ENCODE assay signal across 1 cellular context in the genomic region with DNA sequence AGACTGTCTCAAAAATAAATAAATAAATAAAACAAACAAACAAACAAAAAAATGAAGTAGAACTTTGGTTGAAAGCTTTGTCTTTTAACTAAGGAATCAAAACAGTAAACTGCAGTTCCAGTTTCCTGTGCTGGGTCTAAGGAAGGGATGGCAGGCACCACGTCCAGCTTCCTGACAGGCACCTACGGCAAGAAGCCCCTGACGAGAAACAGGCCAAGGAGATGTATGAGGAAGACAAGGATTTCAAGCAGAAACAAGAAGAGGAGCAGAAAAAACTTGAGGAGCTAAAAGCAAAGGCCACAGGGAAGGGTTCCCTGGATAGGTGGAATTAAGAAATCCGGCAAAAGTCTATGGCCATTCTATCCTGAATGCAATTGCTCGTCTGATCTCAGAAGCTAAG.
TF ChIP-seq lines count a peak whose summit lies in the region.

No MANE protein-coding gene starts in this region.

TF ChIP-seq in GM23338, 12 proteins besides CTCF, POLR2A, EP300 and RAD21 (continued from another document):
- TF ChIP-seq STAT1 (IDR thresholded peaks at IDR 0.05; ENCODE audit: unreplicated experiment) (no peak), EZH2 (IDR thresholded peaks at IDR 0.05; ENCODE audit: low read depth, unreplicated experiment) (no peak), CREB1 (CRISPR knock-in tag; IDR thresholded peaks at IDR 0.05; ENCODE audit: low read depth) (no peak), JUNB (IDR thresholded peaks at IDR 0.05; ENCODE audit: unreplicated experiment) (no peak)
- TF ChIP-seq, protein P1, sequence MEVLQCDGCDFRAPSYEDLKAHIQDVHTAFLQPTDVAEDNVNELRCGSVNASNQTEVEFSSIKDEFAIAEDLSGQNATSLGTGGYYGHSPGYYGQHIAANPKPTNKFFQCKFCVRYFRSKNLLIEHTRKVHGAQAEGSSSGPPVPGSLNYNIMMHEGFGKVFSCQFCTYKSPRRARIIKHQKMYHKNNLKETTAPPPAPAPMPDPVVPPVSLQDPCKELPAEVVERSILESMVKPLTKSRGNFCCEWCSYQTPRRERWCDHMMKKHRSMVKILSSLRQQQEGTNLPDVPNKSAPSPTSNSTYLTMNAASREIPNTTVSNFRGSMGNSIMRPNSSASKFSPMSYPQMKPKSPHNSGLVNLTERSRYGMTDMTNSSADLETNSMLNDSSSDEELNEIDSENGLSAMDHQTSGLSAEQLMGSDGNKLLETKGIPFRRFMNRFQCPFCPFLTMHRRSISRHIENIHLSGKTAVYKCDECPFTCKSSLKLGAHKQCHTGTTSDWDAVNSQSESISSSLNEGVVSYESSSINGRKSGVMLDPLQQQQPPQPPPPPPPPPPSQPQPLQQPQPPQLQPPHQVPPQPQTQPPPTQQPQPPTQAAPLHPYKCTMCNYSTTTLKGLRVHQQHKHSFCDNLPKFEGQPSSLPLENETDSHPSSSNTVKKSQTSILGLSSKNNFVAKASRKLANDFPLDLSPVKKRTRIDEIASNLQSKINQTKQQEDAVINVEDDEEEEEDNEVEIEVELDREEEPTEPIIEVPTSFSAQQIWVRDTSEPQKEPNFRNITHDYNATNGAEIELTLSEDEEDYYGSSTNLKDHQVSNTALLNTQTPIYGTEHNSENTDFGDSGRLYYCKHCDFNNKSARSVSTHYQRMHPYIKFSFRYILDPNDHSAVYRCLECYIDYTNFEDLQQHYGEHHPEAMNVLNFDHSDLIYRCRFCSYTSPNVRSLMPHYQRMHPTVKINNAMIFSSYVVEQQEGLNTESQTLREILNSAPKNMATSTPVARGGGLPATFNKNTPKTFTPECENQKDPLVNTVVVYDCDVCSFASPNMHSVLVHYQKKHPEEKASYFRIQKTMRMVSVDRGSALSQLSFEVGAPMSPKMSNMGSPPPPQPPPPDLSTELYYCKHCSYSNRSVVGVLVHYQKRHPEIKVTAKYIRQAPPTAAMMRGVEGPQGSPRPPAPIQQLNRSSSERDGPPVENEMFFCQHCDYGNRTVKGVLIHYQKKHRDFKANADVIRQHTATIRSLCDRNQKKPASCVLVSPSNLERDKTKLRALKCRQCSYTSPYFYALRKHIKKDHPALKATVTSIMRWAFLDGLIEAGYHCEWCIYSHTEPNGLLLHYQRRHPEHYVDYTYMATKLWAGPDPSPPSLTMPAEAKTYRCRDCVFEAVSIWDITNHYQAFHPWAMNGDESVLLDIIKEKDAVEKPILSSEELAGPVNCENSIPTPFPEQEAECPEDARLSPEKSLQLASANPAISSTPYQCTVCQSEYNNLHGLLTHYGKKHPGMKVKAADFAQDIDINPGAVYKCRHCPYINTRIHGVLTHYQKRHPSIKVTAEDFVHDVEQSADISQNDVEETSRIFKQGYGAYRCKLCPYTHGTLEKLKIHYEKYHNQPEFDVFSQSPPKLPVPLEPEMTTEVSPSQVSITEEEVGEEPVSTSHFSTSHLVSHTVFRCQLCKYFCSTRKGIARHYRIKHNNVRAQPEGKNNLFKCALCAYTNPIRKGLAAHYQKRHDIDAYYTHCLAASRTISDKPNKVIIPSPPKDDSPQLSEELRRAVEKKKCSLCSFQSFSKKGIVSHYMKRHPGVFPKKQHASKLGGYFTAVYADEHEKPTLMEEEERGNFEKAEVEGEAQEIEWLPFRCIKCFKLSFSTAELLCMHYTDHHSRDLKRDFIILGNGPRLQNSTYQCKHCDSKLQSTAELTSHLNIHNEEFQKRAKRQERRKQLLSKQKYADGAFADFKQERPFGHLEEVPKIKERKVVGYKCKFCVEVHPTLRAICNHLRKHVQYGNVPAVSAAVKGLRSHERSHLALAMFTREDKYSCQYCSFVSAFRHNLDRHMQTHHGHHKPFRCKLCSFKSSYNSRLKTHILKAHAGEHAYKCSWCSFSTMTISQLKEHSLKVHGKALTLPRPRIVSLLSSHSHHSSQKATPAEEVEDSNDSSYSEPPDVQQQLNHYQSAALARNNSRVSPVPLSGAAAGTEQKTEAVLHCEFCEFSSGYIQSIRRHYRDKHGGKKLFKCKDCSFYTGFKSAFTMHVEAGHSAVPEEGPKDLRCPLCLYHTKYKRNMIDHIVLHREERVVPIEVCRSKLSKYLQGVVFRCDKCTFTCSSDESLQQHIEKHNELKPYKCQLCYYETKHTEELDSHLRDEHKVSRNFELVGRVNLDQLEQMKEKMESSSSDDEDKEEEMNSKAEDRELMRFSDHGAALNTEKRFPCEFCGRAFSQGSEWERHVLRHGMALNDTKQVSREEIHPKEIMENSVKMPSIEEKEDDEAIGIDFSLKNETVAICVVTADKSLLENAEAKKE (CRISPR knock-in tag; IDR thresholded peaks at IDR 0.05): no peak
